1 cellular context compared by ENCODE assay signal in genomic region chr12:46382974-46383653, GRCh38.
TF ChIP-seq lines count a peak whose summit lies in the region.

No MANE protein-coding gene starts in this region.

TF ChIP-seq in K562, 482 proteins besides CTCF, POLR2A, EP300 and RAD21 (continued from another document and continues in another):
- 0 out of 2 replicates have a peak, but pooled peaks have one; percentile 60 for TF ChIP-seq RREB1 (CRISPR knock-in tag; IDR thresholded peaks at IDR 0.05)
- TF ChIP-seq BHLHE40 (IDR thresholded peaks at IDR 0.05; ENCODE audit: low read length), result peak; percentile 90
- TF ChIP-seq TSHZ1 (CRISPR knock-in tag; IDR thresholded peaks at IDR 0.05), result no peak
- no peak for TF ChIP-seq LARP7 (IDR thresholded peaks at IDR 0.05)
- peak; percentile 93 for TF ChIP-seq HNRNPK (IDR thresholded peaks at IDR 0.05; ENCODE audit: low read depth, low read length, poor library complexity, severe bottlenecking)
- peak; percentile 83; the same call in 1 of the 2 replicates for TF ChIP-seq TOE1 (IDR thresholded peaks at IDR 0.05; ENCODE audit: borderline replicate concordance)
- TF ChIP-seq TOE1 (CRISPR knock-in tag; IDR thresholded peaks at IDR 0.05; ENCODE audit: borderline replicate concordance, low read depth), result no peak
- peak; percentile 43 for TF ChIP-seq ZNF592 (IDR thresholded peaks at IDR 0.05)
- peak; percentile 89 to 91 for TF ChIP-seq NRF1 (conservative IDR thresholded peaks at IDR 0.05 in 1 of 2, IDR thresholded peaks at IDR 0.05 in 1 of 2)
- TF ChIP-seq ZNF395 (CRISPR knock-in tag; IDR thresholded peaks at IDR 0.05), result peak; percentile 89
- TF ChIP-seq SOX6 (IDR thresholded peaks at IDR 0.05), result peak; percentile 53; the same call in 1 of the 2 replicates
- TF ChIP-seq ATF3 (IDR thresholded peaks at IDR 0.05), result peak; percentile 80
- no peak for TF ChIP-seq ATF3 (CRISPR knock-in tag; conservative IDR thresholded peaks at IDR 0.05)
- TF ChIP-seq SMAD1 (IDR thresholded peaks at IDR 0.05; ENCODE audit: low read depth, low read length, partially characterized antibody), result peak; percentile 75
- peak in 2 of 3 experiments; percentile 66 to 94; a peak in 4 of 6 replicates for TF ChIP-seq ZBTB11 (CRISPR knock-in tag; IDR thresholded peaks at IDR 0.05)
- no peak for TF ChIP-seq ZFP1 (CRISPR knock-in tag; IDR thresholded peaks at IDR 0.05)
- no peak for TF ChIP-seq SREBF2 (CRISPR knock-in tag; IDR thresholded peaks at IDR 0.05)
- peak; percentile 73; the same call in 1 of the 2 replicates for TF ChIP-seq ZNF583 (CRISPR knock-in tag; IDR thresholded peaks at IDR 0.05)
- peak; percentile 87 for TF ChIP-seq GABPA (tag; conservative IDR thresholded peaks at IDR 0.05; ENCODE audit: low read depth)
- TF ChIP-seq NCOA4 (IDR thresholded peaks at IDR 0.05; ENCODE audit: partially characterized antibody), result no peak
- peak; percentile 92 for TF ChIP-seq HMGN3 (IDR thresholded peaks at IDR 0.05; ENCODE audit: borderline replicate concordance, extremely low read depth, insufficient read length, low read depth, low read length)
- TF ChIP-seq ZNF146 (CRISPR knock-in tag; IDR thresholded peaks at IDR 0.05; ENCODE audit: unreplicated experiment), result no peak
- TF ChIP-seq PHF8 (IDR thresholded peaks at IDR 0.05; ENCODE audit: borderline replicate concordance, low read length), result peak; percentile 79
- TF ChIP-seq HNRNPLL (IDR thresholded peaks at IDR 0.05; ENCODE audit: low read depth, low read length, poor library complexity, severe bottlenecking), result peak; percentile 92
- no peak for TF ChIP-seq ID3 (CRISPR knock-in tag; IDR thresholded peaks at IDR 0.05)
- peak; percentile 51; the same call in 1 of the 2 replicates for TF ChIP-seq ID3 (tag; IDR thresholded peaks at IDR 0.05)
- TF ChIP-seq MITF (IDR thresholded peaks at IDR 0.05), result peak; percentile 49; the same call in 1 of the 2 replicates
- peak; percentile 94 for TF ChIP-seq CXXC5 (CRISPR knock-in tag; IDR thresholded peaks at IDR 0.05)
- no peak for TF ChIP-seq E2F4 (CRISPR knock-in tag; IDR thresholded peaks at IDR 0.05; ENCODE audit: low read depth)
- TF ChIP-seq ZNF3 (CRISPR knock-in tag; IDR thresholded peaks at IDR 0.05), result no peak
- TF ChIP-seq SRSF1 (IDR thresholded peaks at IDR 0.05; ENCODE audit: low read depth, low read length), result 0 out of 2 replicates have a peak, but pooled peaks have one; percentile 46
- peak; percentile 31; the same call in 1 of the 2 replicates for TF ChIP-seq HCFC1 (IDR thresholded peaks at IDR 0.05; ENCODE audit: low read depth, low read length)
- TF ChIP-seq GATAD2B (IDR thresholded peaks at IDR 0.05; ENCODE audit: borderline replicate concordance), result peak; percentile 30; the same call in 1 of the 2 replicates
